ENCODE assay signal across 1 cellular context in the genomic region with DNA sequence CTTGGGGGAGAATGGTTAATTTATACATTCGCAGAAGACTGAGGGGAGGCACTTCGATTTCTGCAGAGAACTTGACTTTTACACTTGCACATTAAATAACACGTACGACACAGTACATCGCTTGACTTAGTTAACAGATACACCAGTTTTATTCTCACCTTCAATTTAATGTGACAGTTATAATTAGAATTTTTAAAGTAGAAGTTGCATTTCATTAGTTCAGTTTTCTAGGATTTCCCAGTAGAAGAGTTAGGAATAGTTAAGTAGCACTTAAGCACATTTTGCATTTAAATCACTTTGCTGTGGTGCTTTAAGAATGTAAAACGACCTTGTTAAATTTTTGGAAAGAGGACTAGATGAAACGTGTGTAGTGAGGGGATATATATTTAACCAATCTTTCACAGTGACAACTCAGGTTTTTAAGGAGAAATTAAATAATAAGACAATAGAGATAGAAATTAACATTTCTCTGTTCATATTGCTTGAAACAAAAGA.
TF ChIP-seq lines count a peak whose summit lies in the region.

No MANE protein-coding gene starts in this region.

TF ChIP-seq in H1, 55 proteins besides CTCF, POLR2A, EP300 and RAD21 (continued from another document):
- TF ChIP-seq TBP (IDR thresholded peaks at IDR 0.05; ENCODE audit: low read depth, low read length) (no peak), SIN3A (conservative IDR thresholded peaks at IDR 0.05 in 1 of 2, IDR thresholded peaks at IDR 0.05 in 1 of 2; ENCODE audit: low read depth in 1 of 2, low read length in 2 of 2) (no peak), SIX5 (IDR thresholded peaks at IDR 0.05; ENCODE audit: low read depth, low read length) (no peak), NANOG (IDR thresholded peaks at IDR 0.05; ENCODE audit: insufficient read depth, low read depth, low read length, poor library complexity, severe bottlenecking) (peak; percentile 64), RBBP5 (IDR thresholded peaks at IDR 0.05; ENCODE audit: borderline replicate concordance, low read depth, low read length) (no peak), RNF2 (IDR thresholded peaks at IDR 0.05; ENCODE audit: borderline replicate concordance, low read depth, low read length, missing control alignments, poor library complexity, severe bottlenecking) (no peak), BCL11A (IDR thresholded peaks at IDR 0.05; ENCODE audit: low read depth in 2 of 2, low read length in 2 of 2) (no peak), KDM4A (IDR thresholded peaks at IDR 0.05; ENCODE audit: low read depth, low read length, severe bottlenecking) (no peak)
- TF ChIP-seq, protein P1, sequence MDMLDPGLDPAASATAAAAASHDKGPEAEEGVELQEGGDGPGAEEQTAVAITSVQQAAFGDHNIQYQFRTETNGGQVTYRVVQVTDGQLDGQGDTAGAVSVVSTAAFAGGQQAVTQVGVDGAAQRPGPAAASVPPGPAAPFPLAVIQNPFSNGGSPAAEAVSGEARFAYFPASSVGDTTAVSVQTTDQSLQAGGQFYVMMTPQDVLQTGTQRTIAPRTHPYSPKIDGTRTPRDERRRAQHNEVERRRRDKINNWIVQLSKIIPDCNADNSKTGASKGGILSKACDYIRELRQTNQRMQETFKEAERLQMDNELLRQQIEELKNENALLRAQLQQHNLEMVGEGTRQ (IDR thresholded peaks at IDR 0.05; ENCODE audit: low read length): no peak
